In the genomic region with DNA sequence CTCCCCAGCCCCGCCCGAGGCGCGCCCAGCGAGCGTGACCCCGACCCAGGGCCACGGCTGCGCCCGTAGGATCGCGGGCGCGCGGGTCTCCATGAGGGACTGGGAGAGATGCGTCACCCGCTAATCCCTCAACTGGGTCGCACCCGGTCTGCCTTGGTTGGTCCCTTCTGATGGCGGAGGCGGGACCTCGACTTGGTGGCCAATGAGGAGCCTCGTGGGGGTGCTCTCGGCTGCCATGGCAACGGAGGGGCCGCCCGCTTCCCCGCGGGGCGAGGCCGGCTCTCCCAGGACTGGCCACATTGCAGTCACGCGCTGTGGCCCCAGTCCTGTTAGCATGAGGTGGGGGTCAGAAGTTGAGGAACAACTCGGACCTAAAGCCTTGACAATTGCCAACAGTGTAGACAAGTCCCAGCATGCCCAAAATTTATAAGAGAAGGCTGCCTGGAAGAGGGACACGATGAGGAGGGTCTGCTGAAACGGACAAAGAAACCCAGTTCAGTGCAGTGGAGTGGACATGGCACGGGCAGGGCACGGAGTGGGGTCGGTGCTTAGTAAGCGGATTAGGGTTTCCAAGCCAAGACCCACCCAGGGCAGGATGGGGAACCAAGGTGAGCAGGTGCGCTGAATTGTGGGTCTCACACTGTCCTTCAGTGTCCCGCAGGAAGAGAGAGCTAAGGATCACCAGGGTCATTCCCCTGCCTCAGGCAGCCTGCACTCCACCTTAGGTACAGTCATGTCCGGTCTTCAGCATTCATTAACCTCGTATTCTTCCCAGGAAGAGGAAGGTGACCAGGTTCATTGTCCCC, we compare ENCODE assay signal across 8 cellular contexts. TPM values are rescaled to one million over a fixed set of nuclear protein-coding genes. Genes with fewer than 3 reads are reported as not detected.
A peak's percentile ranks its signal among the peaks of the same experiment; 100 is the strongest.
DNase-seq lines count a peak whose midpoint lies in the region; ATAC-seq and TF ChIP-seq lines count a peak whose summit lies in the region.

No MANE protein-coding gene starts in this region.

- H3K9me3 ChIP-seq in CD4-positive, alpha-beta T cell (ENCODE audit: control insufficient read depth, low read length): no peaks in the 10 kb centered on the region
- H3K9me3 ChIP-seq in endocrine pancreas (ENCODE audit: control insufficient read depth, low read length): no peaks in the 10 kb centered on the region
- no peaks in the 10 kb centered on the region for H3K9me3 ChIP-seq in mesodermal cell (ENCODE audit: control insufficient read depth, low read length)

- WGBS in mesodermal cell (ENCODE audit: insufficient coverage in 2 of 2), 2 experiments: 15 to 25% methylated on average over 30 to 44 of the region's 44 CpGs

- peak overlapping the region; percentile 82 for H3K4me3 Mint-ChIP-seq in CD4-positive, alpha-beta T cell
- H3K4me3 Mint-ChIP-seq in activated CD8-positive, alpha-beta memory T cell treated with anti-CD3 and anti-CD28 coated beads, Interleukin-2, amount 10 ng/mL, durations not matched to agents 7 days and 5 days: peak overlapping the region; percentile 77

- H3K4me1 ChIP-seq in endocrine pancreas (ENCODE audit: control insufficient read depth, insufficient read depth, low read length) (no peaks in the 10 kb centered on the region), mesodermal cell (ENCODE audit: control insufficient read depth, insufficient read depth, low read length, poor library complexity, severe bottlenecking) (peaks cover 4% of the 10 kb centered on the region)

- peak overlapping the region; percentile 96 for H3K27ac Mint-ChIP-seq in CD4-positive, alpha-beta T cell
- H3K27ac Mint-ChIP-seq in activated CD8-positive, alpha-beta memory T cell treated with anti-CD3 and anti-CD28 coated beads, Interleukin-2, amount 10 ng/mL, durations not matched to agents 7 days and 5 days: peak overlapping the region; percentile 99

- TF ChIP-seq CTCF in CD4-positive, alpha-beta T cell (IDR thresholded peaks at IDR 0.05): no peak

- no peaks in the 10 kb centered on the region for H3K9me3 Mint-ChIP-seq in CD4-positive, alpha-beta T cell
- no peaks in the 10 kb centered on the region for H3K9me3 Mint-ChIP-seq in activated CD8-positive, alpha-beta memory T cell treated with anti-CD3 and anti-CD28 coated beads, Interleukin-2, amount 10 ng/mL, durations not matched to agents 7 days and 5 days (ENCODE audit: low read depth)

- no peaks in the 10 kb centered on the region for H3K27me3 Mint-ChIP-seq in CD4-positive, alpha-beta T cell
- no peaks in the 10 kb centered on the region for H3K27me3 Mint-ChIP-seq in activated CD8-positive, alpha-beta memory T cell treated with anti-CD3 and anti-CD28 coated beads, Interleukin-2, amount 10 ng/mL, durations not matched to agents 7 days and 5 days

- H3K27ac ChIP-seq in CD4-positive, alpha-beta T cell (ENCODE audit: low read depth, low read length): peak overlapping the region; percentile 89
- peak overlapping the region; percentile 89 for H3K27ac ChIP-seq in mesodermal cell (ENCODE audit: low read depth, low read length, severe bottlenecking)

- no peak overlapping the region for H3K4me3 ChIP-seq in endocrine pancreas (ENCODE audit: control insufficient read depth, insufficient read depth, low read length)
- peak overlapping the region; percentile 59 for H3K4me3 ChIP-seq in mesodermal cell (ENCODE audit: extremely low read depth, insufficient read depth, low read length, poor library complexity, severe bottlenecking)

- peak; percentile 68 to 89 (median 81) for DNase-seq in CD4-positive, alpha-beta T cell
- DNase-seq in NCI-H82 treated with DMSO at 0.1 percent for 48 hours (lab: John Stamatoyannopoulos, UW; ENCODE audit: unreplicated experiment): peak; percentile 76
- DNase-seq in activated CD8-positive, alpha-beta memory T cell treated with anti-CD3 and anti-CD28 coated beads, Interleukin-2, amount 10 ng/mL, durations not matched to agents 7 days and 5 days: peak; percentile 98
- DNase-seq in stimulated activated CD8-positive, alpha-beta memory T cell treated with anti-CD3 and anti-CD28 coated beads, Interleukin-15, amount 100 ng/mL, for 4 hours (ENCODE audit: low read depth in 2 of 2): peak; percentile 76 to 87

- H3K36me3 ChIP-seq in endocrine pancreas (ENCODE audit: control insufficient read depth, insufficient read depth, low read length) (no peaks in the 10 kb centered on the region), mesodermal cell (ENCODE audit: control insufficient read depth, insufficient read depth, low read length) (no peaks in the 10 kb centered on the region)

- H3K9ac ChIP-seq in endocrine pancreas (ENCODE audit: control insufficient read depth, insufficient read depth, low read length): peak overlapping the region; percentile 79

- no peaks in the 10 kb centered on the region for H3K36me3 Mint-ChIP-seq in CD4-positive, alpha-beta T cell (ENCODE audit: low read depth)
- peaks cover 8% of the 10 kb centered on the region for H3K36me3 Mint-ChIP-seq in activated CD8-positive, alpha-beta memory T cell treated with anti-CD3 and anti-CD28 coated beads, Interleukin-2, amount 10 ng/mL, durations not matched to agents 7 days and 5 days

- peak; percentile 57 for ATAC-seq in CD4-positive, alpha-beta T cell (ENCODE audit: poor library complexity)
- peak; percentile 83 for ATAC-seq in GM19397 (IDR thresholded peaks at IDR 0.05; ENCODE audit: unreplicated experiment)
- ATAC-seq in HG03565 (IDR thresholded peaks at IDR 0.05; ENCODE audit: unreplicated experiment): peak; percentile 59
- peak; percentile 81 for ATAC-seq in activated CD8-positive, alpha-beta memory T cell treated with anti-CD3 and anti-CD28 coated beads, Interleukin-2, amount 10 ng/mL, durations not matched to agents 7 days and 5 days

- CTCF ChIA-PET in CD4-positive, alpha-beta T cell (lab: Charles Lee): interaction anchor here (1.0 to 2.0 kb wide), 7 partner anchors 20 to 39 kb away, joined by 3 to 8 read pairs (median 5); no protein-coding TSS in a partner anchor
- CTCF ChIA-PET in activated CD8-positive, alpha-beta memory T cell treated with anti-CD3 and anti-CD28 coated beads, Interleukin-2, amount 10 ng/mL, durations not matched to agents 7 days and 5 days (lab: Charles Lee): interaction anchor here (0.8 to 10.3 kb wide), 14 partner anchors 8 to 50 kb away, joined by 3 to 145 read pairs (median 6); a partner anchor contains a TSS

- POLR2A ChIA-PET in CD4-positive, alpha-beta T cell (lab: Charles Lee): interaction anchor here (0.6 to 2.7 kb wide), 24 partner anchors 10 to 210 kb away, joined by 3 to 96 read pairs (median 10); a partner anchor contains a TSS

- no peaks in the 10 kb centered on the region for H3K27me3 ChIP-seq in CD4-positive, alpha-beta T cell (ENCODE audit: control insufficient read depth, insufficient read depth, low read length)
- no peaks in the 10 kb centered on the region for H3K27me3 ChIP-seq in endocrine pancreas (ENCODE audit: control insufficient read depth, insufficient read depth, low read length)

- H3K4me1 Mint-ChIP-seq in CD4-positive, alpha-beta T cell (ENCODE audit: low read depth): peaks cover 63% of the 10 kb centered on the region
- peaks cover 59% of the 10 kb centered on the region for H3K4me1 Mint-ChIP-seq in activated CD8-positive, alpha-beta memory T cell treated with anti-CD3 and anti-CD28 coated beads, Interleukin-2, amount 10 ng/mL, durations not matched to agents 7 days and 5 days

- intact Hi-C loops in CD4-positive, alpha-beta T cell (cut with DNase I, micrococcal nuclease): loop anchor here (1.0 to 5.0 kb wide), 6 partner anchors 21 to 50 kb away; a partner anchor contains a TSS

RNA-seq across cellular contexts. Expression of a gene that starts 24.4 kb away (rescaled TPM):
- total RNA-seq in CD4-positive, alpha-beta T cell: 100 to 1,000 TPM; 427 to 436 TPM
- 100 to 1,000 TPM; 291 to 293 TPM for total RNA-seq in activated CD8-positive, alpha-beta memory T cell treated with anti-CD3 and anti-CD28 coated beads, Interleukin-2, amount 10 ng/mL, durations not matched to agents 7 days and 5 days
- polyA plus RNA-seq in mesodermal cell (2013, experiment 1 of 2): 56.3 TPM
- 59.6 TPM for polyA plus RNA-seq in mesodermal cell (2013, experiment 2 of 2)

RNA-seq across cellular contexts. Expression of a gene that starts 56.5 kb away (rescaled TPM):
- 10 to 100 TPM; 25.2 to 27.0 TPM for total RNA-seq in CD4-positive, alpha-beta T cell
- total RNA-seq in activated CD8-positive, alpha-beta memory T cell treated with anti-CD3 and anti-CD28 coated beads, Interleukin-2, amount 10 ng/mL, durations not matched to agents 7 days and 5 days: 10 to 100 TPM; 25.5 to 31.4 TPM
- 16.4 TPM for polyA plus RNA-seq in mesodermal cell (2013, experiment 1 of 2)
- 14.6 TPM for polyA plus RNA-seq in mesodermal cell (2013, experiment 2 of 2)
